ENCODE assay signal across 23 cellular contexts in genomic region chr3:54836876-54837275, GRCh38.
A peak's percentile ranks its signal among the peaks of the same experiment; 100 is the strongest.
DNase-seq lines count a peak whose midpoint lies in the region; ATAC-seq and TF ChIP-seq lines count a peak whose summit lies in the region.
"Had no signal": no experiment of that assay in that cellular context is flagged by ENCODE, and none has a peak within 500 bp of the region (broad histone marks: within the 10 kb centered on the region; RNA-seq: fewer than 3 reads in every experiment).

No MANE protein-coding gene starts in this region.

- WGBS in SK-N-SH (ENCODE audit: low lambda C conversion rate): 69% methylated on average over 8 of the region's 8 CpGs

- H3K36me3 ChIP-seq in SK-N-SH (replicated peaks in 1 of 2; ENCODE audit: control insufficient read depth in 1 of 2, insufficient read depth in 2 of 2, low read length in 1 of 2): no peaks in the 10 kb centered on the region
- H3K36me3 ChIP-seq in Karpas-422 (ENCODE audit: insufficient read depth, low read length): no peaks in the 10 kb centered on the region
- H3K36me3 ChIP-seq: heart right ventricle, left lung, ovary, SJSA1, uterus had no signal

- H2AFZ ChIP-seq in SK-N-SH (ENCODE audit: low read depth) (no peak overlapping the region), Karpas-422 (ENCODE audit: low read length) (no peak overlapping the region)

- no peak for TF ChIP-seq EP300 in SK-N-SH (IDR thresholded peaks at IDR 0.05; ENCODE audit: borderline replicate concordance in 1 of 2, low read depth in 1 of 2, low read length in 1 of 2)

- no peaks in the 10 kb centered on the region for H3K9me2 ChIP-seq in SK-N-SH
- H3K9me2 ChIP-seq in Karpas-422 (replicated peaks; ENCODE audit: insufficient read depth, low read length): no peaks in the 10 kb centered on the region

- H3K9me3 ChIP-seq in SK-N-SH: no peaks in the 10 kb centered on the region
- no peaks in the 10 kb centered on the region for H3K9me3 ChIP-seq in Karpas-422 (ENCODE audit: low read length)
- H3K9me3 ChIP-seq: heart right ventricle, left lung, ovary, SJSA1, uterus had no signal

- POLR2A ChIA-PET in SK-N-SH (lab: Yijun Ruan, JAX): no interaction called here

- H3K4me3 ChIP-seq in SK-N-SH (ENCODE audit: low read depth in 2 of 2, low read length in 1 of 2): no peak overlapping the region
- no peak overlapping the region for H3K4me3 ChIP-seq in Karpas-422 (ENCODE audit: low read length)
- H3K4me3 ChIP-seq: heart right ventricle, left lung, ovary, SJSA1, uterus had no signal

- no peaks in the 10 kb centered on the region for H3F3A ChIP-seq in SK-N-SH (replicated peaks; ENCODE audit: insufficient read depth)

- H3K79me2 ChIP-seq in SK-N-SH (ENCODE audit: insufficient read depth) (no peaks in the 10 kb centered on the region), Karpas-422 (ENCODE audit: low read length) (no peaks in the 10 kb centered on the region)

- H3K27me3 ChIP-seq in SK-N-SH (ENCODE audit: insufficient read depth) (no peaks in the 10 kb centered on the region), Karpas-422 (ENCODE audit: low read length) (no peaks in the 10 kb centered on the region)
- H3K27me3 ChIP-seq: heart right ventricle, left lung, ovary, SJSA1, uterus had no signal

- DNase-seq in SK-N-SH (peak; percentile 22), anterior cingulate cortex (lab: John Stamatoyannopoulos, UW) (peak in 33 of 58 donors; percentile 2 to 72 (median 22)), medulla oblongata (ENCODE audit: extremely low spot score) (peak; percentile 61), Karpas-422 (no peak), NCI-H1436 treated with DMSO at 0.1 percent for 48 hours (lab: John Stamatoyannopoulos, UW) (no peak)
- DNase-seq: activated T-cell treated with anti-CD3 and anti-CD28 coated beads, Interleukin-2, amount 50 U/mL, for 24 hours; CD4-positive, alpha-beta T cell; effector CD8-positive, alpha-beta T cell; heart right ventricle; Kasumi-1; left lung; natural killer cell; NCI-H2081; NCI-H524; ovary; right cardiac atrium; stimulated activated CD4-positive, alpha-beta T cell treated with anti-CD3 and anti-CD28 coated beads, Interleukin-12 subunit alpha, Interleukin-12 subunit beta, amount 100 ng/mL, for 4 hours; stimulated activated CD4-positive, alpha-beta T cell treated with anti-CD3 and anti-CD28 coated beads, Interleukin-4, amount 100 ng/mL, for 24 hours; stimulated activated naive B cell treated with anti-CD40 and anti-IgM and Interleukin-4, amounts not matched to agents 10 μg/mL and 1 μg/mL and 100 μg/mL, for 72 hours; uterus had no signal

- H3K4me1 ChIP-seq in SK-N-SH (ENCODE audit: control insufficient read depth in 1 of 2, insufficient read depth in 2 of 2, low read depth in 1 of 2, low read length in 1 of 2) (peaks cover 0 to 10% of the 10 kb centered on the region in 2 experiments; a peak in 1 of 4 replicates), Karpas-422 (ENCODE audit: low read length) (no peaks in the 10 kb centered on the region)
- H3K4me1 ChIP-seq: heart right ventricle, left lung, SJSA1, uterus had no signal

- H4K20me1 ChIP-seq in SK-N-SH (ENCODE audit: insufficient read depth) (no peaks in the 10 kb centered on the region), Karpas-422 (ENCODE audit: insufficient read depth, low read depth, low read length) (no peaks in the 10 kb centered on the region)

- no peak for TF ChIP-seq CTCF in SK-N-SH (IDR thresholded peaks at IDR 0.05)

- no peak overlapping the region for H3K4me2 ChIP-seq in SK-N-SH
- H3K4me2 ChIP-seq in Karpas-422 (ENCODE audit: low read depth, low read length, poor library complexity, severe bottlenecking): no peak overlapping the region

- TF ChIP-seq RAD21 in SK-N-SH (IDR thresholded peaks at IDR 0.05; ENCODE audit: low read length): no peak

- H3K9ac ChIP-seq in SK-N-SH: no peak overlapping the region
- no peak overlapping the region for H3K9ac ChIP-seq in Karpas-422 (ENCODE audit: low read length)

- ATAC-seq in SK-N-SH treated with all-trans-retinoic acid at 6 μM for 48 hours (no peak), HG02973 (IDR thresholded peaks at IDR 0.05; ENCODE audit: unreplicated experiment) (no peak)
- ATAC-seq: heart right ventricle; left lung; natural killer cell; right cardiac atrium; stimulated activated naive B cell treated with anti-CD40 and anti-IgM and Interleukin-4, amounts not matched to agents 10 μg/mL and 1 μg/mL and 100 μg/mL, for 72 hours had no signal

- CTCF ChIA-PET in SK-N-SH (lab: Yijun Ruan, JAX): interaction anchor here (0.6 to 2.2 kb wide), 4 partner anchors 15 to 819 kb away, joined by 3 to 6 read pairs (median 4); no protein-coding TSS in a partner anchor

- no peak overlapping the region for H3K27ac ChIP-seq in SK-N-SH (ENCODE audit: low read depth in 2 of 2, low read length in 1 of 2)
- no peak overlapping the region for H3K27ac ChIP-seq in Karpas-422 (ENCODE audit: low read length)
- H3K27ac ChIP-seq: heart right ventricle, left lung, ovary, SJSA1, uterus had no signal

TF ChIP-seq in SK-N-SH, 30 proteins besides CTCF, POLR2A, EP300 and RAD21 (continues in another document):
- TF ChIP-seq EZH2phosphoT487 (IDR thresholded peaks at IDR 0.05; ENCODE audit: borderline replicate concordance, low read depth) (no peak), RFX5 (IDR thresholded peaks at IDR 0.05; ENCODE audit: low read length) (no peak), SIN3A (IDR thresholded peaks at IDR 0.05; ENCODE audit: borderline replicate concordance, low read depth, low read length) (no peak), TAF1 (IDR thresholded peaks at IDR 0.05; ENCODE audit: borderline replicate concordance, low read depth, low read length) (no peak), JUND (IDR thresholded peaks at IDR 0.05) (no peak), ELF1 (IDR thresholded peaks at IDR 0.05) (no peak), USF1 (IDR thresholded peaks at IDR 0.05; ENCODE audit: borderline replicate concordance, low read depth) (no peak), TCF12 (IDR thresholded peaks at IDR 0.05) (no peak), POLR2AphosphoS5 (IDR thresholded peaks at IDR 0.05; ENCODE audit: low read depth, low read length) (no peak), NRF1 (IDR thresholded peaks at IDR 0.05; ENCODE audit: low read depth, low read length) (no peak), FOXM1 (IDR thresholded peaks at IDR 0.05; ENCODE audit: low read depth) (no peak), PBX3 (IDR thresholded peaks at IDR 0.05) (no peak), TEAD4 (IDR thresholded peaks at IDR 0.05; ENCODE audit: borderline replicate concordance, insufficient read depth) (no peak)

TF ChIP-seq in SK-N-SH treated with all-trans-retinoic acid at 6 μM for 48 hours, 23 proteins besides CTCF, POLR2A, EP300 and RAD21:
- TF ChIP-seq CREB5 (CRISPR knock-in tag; IDR thresholded peaks at IDR 0.05; ENCODE audit: low read depth): no peak
- no peak for TF ChIP-seq GLIS3 (CRISPR knock-in tag; IDR thresholded peaks at IDR 0.05)
- TF ChIP-seq CSRNP3 (CRISPR knock-in tag; IDR thresholded peaks at IDR 0.05): no peak
- no peak for TF ChIP-seq ESRRG (CRISPR knock-in tag; IDR thresholded peaks at IDR 0.05)
- TF ChIP-seq ZFP3 (CRISPR knock-in tag; IDR thresholded peaks at IDR 0.05): no peak
- no peak for TF ChIP-seq CSDC2 (CRISPR knock-in tag; IDR thresholded peaks at IDR 0.05)
- TF ChIP-seq OSR1 (CRISPR knock-in tag; IDR thresholded peaks at IDR 0.05): no peak
- no peak for TF ChIP-seq SNAI2 (CRISPR knock-in tag; IDR thresholded peaks at IDR 0.05)
- TF ChIP-seq ARNTL (CRISPR knock-in tag; IDR thresholded peaks at IDR 0.05; ENCODE audit: borderline replicate concordance, low read depth): no peak
- TF ChIP-seq ZNF8 (CRISPR knock-in tag; IDR thresholded peaks at IDR 0.05): no peak
- TF ChIP-seq ZC3H10 (CRISPR knock-in tag; IDR thresholded peaks at IDR 0.05): no peak
- no peak for TF ChIP-seq PATZ1 (CRISPR knock-in tag; IDR thresholded peaks at IDR 0.05; ENCODE audit: borderline replicate concordance)

Comparison
In these comparisons a context has a peak if more than half of its experiments do, and no peak if none do; other contexts are left out.
1. DNase-seq: peak in SK-N-SH (single experiment), anterior cingulate cortex (33 of 58) and medulla oblongata (single experiment); none in Karpas-422 (single experiment) and NCI-H1436 treated with DMSO at 0.1 percent for 48 hours (single experiment).